11 cellular contexts compared by ENCODE assay signal in the genomic region with DNA sequence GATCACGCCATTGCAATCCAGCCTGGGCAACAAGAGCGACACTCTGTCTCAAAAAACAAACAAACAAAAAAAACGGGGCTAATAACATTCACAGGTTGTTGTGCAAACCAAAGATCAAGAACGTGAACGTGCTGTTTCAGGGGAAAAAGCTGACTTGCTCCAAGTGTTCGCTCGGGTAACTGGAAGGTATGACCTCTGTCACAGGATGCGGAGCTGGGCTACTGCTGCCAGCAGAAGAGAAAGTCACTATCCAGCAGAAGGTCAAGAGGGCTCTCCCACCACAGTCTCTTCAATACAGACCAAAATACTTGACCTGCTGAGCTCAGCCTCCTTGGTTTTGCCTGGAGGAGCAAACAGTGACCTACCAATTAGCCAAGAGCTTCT. TPM values are rescaled to one million over a fixed set of nuclear protein-coding genes. Genes with fewer than 3 reads are reported as not detected.
DNase-seq lines count a peak whose midpoint lies in the region; ATAC-seq and TF ChIP-seq lines count a peak whose summit lies in the region.
"Had no signal": no experiment of that assay in that cellular context is flagged by ENCODE, and none has a peak within 500 bp of the region (broad histone marks: within the 10 kb centered on the region; RNA-seq: fewer than 3 reads in every experiment).

No MANE protein-coding gene starts in this region.

- no peaks in the 10 kb centered on the region for H3K9me3 ChIP-seq in BLaER1 treated with 17β-estradiol and CSF1 and Interleukin-3, amounts not matched to agents 10 nM and 100 nM (replicated peaks in 1 of 11)
- H3K9me3 ChIP-seq: BE2C had no signal

- peaks cover 60 to 92% (median 78%) of the 10 kb centered on the region in 11 experiments for H3K36me3 ChIP-seq in BLaER1 treated with 17β-estradiol and CSF1 and Interleukin-3, amounts not matched to agents 10 nM and 100 nM
- H3K36me3 ChIP-seq in rectal smooth muscle tissue (ENCODE audit: control insufficient read depth, insufficient read depth, low read length), result no peaks in the 10 kb centered on the region
- H3K36me3 ChIP-seq: BE2C had no signal

- peaks cover 38% of the 10 kb centered on the region for H3K4me1 Mint-ChIP-seq in activated B cell treated with CpG ODN at 0.5 μM for 24 hours

- peak overlapping the region; percentile 43 for H3K27ac Mint-ChIP-seq in activated B cell treated with CpG ODN at 0.5 μM for 24 hours

- no peak for ATAC-seq in activated B cell treated with CpG ODN at 0.5 μM for 24 hours (ENCODE audit: low read depth)
- no peak for ATAC-seq in HG02610 (IDR thresholded peaks at IDR 0.05; ENCODE audit: unreplicated experiment)

- peak overlapping the region; percentile 65 for H3K4me3 Mint-ChIP-seq in activated B cell treated with CpG ODN at 0.5 μM for 24 hours

- intact Hi-C loops in activated B cell treated with CpG ODN at 0.5 μM for 24 hours (cut with micrococcal nuclease), result loop anchor here (2.0 to 10.0 kb wide), 2 partner anchors 123 to 827 kb away; partner anchors contain the start of gene TMEM38B

- POLR2A ChIA-PET in activated B cell treated with CpG ODN at 0.5 μM for 24 hours (lab: Charles Lee), result interaction anchor here (1.2 to 1.7 kb wide), 3 partner anchors 8 to 59 kb away, joined by 3 to 12 read pairs (median 4); partner anchors contain the start of gene ABCA1

- no peak for DNase-seq in activated B cell treated with CpG ODN at 0.5 μM for 24 hours
- peak; percentile 54 for DNase-seq in kidney tubule cell (ENCODE audit: low spot score)
- DNase-seq in NCI-H1694 (lab: John Stamatoyannopoulos, UW), result no peak
- no peak for DNase-seq in DMS114 treated with DMSO at 0.1 percent for 48 hours (lab: John Stamatoyannopoulos, UW; ENCODE audit: unreplicated experiment)
- DNase-seq in DMS53 (lab: John Stamatoyannopoulos, UW), result no peak
- DNase-seq: BE2C; NCI-H446 treated with DMSO at 0.1 percent for 48 hours; stimulated activated CD4-positive, alpha-beta T cell treated with anti-CD3 and anti-CD28 coated beads, Interleukin-4, amount 100 ng/mL, for 24 hours had no signal

- H3K9ac ChIP-seq in BLaER1 treated with 17β-estradiol and CSF1 and Interleukin-3, amounts not matched to agents 10 nM and 100 nM, result peak overlapping the region; percentile 79 to 91 (median 84)
- no peak overlapping the region for H3K9ac ChIP-seq in rectal smooth muscle tissue (ENCODE audit: low read length)

- no peak for TF ChIP-seq CTCF in activated B cell treated with CpG ODN at 0.5 μM for 24 hours (IDR thresholded peaks at IDR 0.05)

- H3K4me1 ChIP-seq in BLaER1 treated with 17β-estradiol and CSF1 and Interleukin-3, amounts not matched to agents 10 nM and 100 nM, result peaks cover 97 to 100% (median 98%) of the 10 kb centered on the region in 10 experiments
- peaks cover 56% of the 10 kb centered on the region for H3K4me1 ChIP-seq in rectal smooth muscle tissue (ENCODE audit: control insufficient read depth, insufficient read depth, low read length)
- H3K4me1 ChIP-seq: BE2C had no signal

- CTCF ChIA-PET in activated B cell treated with CpG ODN at 0.5 μM for 24 hours (lab: Charles Lee), result interaction anchor here (1.1 to 1.6 kb wide), 2 partner anchors 547 to 550 kb away, joined by 3 to 8 read pairs; no protein-coding TSS in a partner anchor

- peaks cover 0 to 94% (median 10%) of the 10 kb centered on the region in 11 experiments; a peak in 12 of 22 replicates for H4K20me1 ChIP-seq in BLaER1 treated with 17β-estradiol and CSF1 and Interleukin-3, amounts not matched to agents 10 nM and 100 nM

- peak overlapping the region in 7 of 10 experiments; percentile 10 to 52 (median 23); a peak in 9 of 20 replicates for H3K4me3 ChIP-seq in BLaER1 treated with 17β-estradiol and CSF1 and Interleukin-3, amounts not matched to agents 10 nM and 100 nM
- no peak overlapping the region for H3K4me3 ChIP-seq in rectal smooth muscle tissue (ENCODE audit: low read length)

- no peaks in the 10 kb centered on the region for H3K9me3 Mint-ChIP-seq in activated B cell treated with CpG ODN at 0.5 μM for 24 hours

- H3K27me3 ChIP-seq in BLaER1 treated with 17β-estradiol and CSF1 and Interleukin-3, amounts not matched to agents 10 nM and 100 nM, result no peaks in the 10 kb centered on the region
- no peaks in the 10 kb centered on the region for H3K27me3 ChIP-seq in rectal smooth muscle tissue (ENCODE audit: control insufficient read depth, insufficient read depth, low read length)
- H3K27me3 ChIP-seq: BE2C had no signal

- H3K27me3 Mint-ChIP-seq in activated B cell treated with CpG ODN at 0.5 μM for 24 hours, result no peaks in the 10 kb centered on the region

- H3K4me2 ChIP-seq in BLaER1 treated with 17β-estradiol and CSF1 and Interleukin-3, amounts not matched to agents 10 nM and 100 nM, result peak overlapping the region; percentile 73 to 93 (median 86)

- H3K27ac ChIP-seq in BLaER1 treated with 17β-estradiol and CSF1 and Interleukin-3, amounts not matched to agents 10 nM and 100 nM, result peak overlapping the region; percentile 91 to 99 (median 96)
- H3K27ac ChIP-seq in rectal smooth muscle tissue (ENCODE audit: low read depth, low read length), result peak overlapping the region; percentile 85

- peaks cover 36% of the 10 kb centered on the region for H3K36me3 Mint-ChIP-seq in activated B cell treated with CpG ODN at 0.5 μM for 24 hours (ENCODE audit: low read depth)

RNA-seq across cellular contexts. Expression of gene ABCA1, which starts 59.7 kb away (rescaled TPM):
- 1.7 and 2.3 TPM in 2 replicates for total RNA-seq in activated B cell treated with CpG ODN at 0.5 μM for 24 hours
